19 cellular contexts compared by ENCODE assay signal in the genomic region with DNA sequence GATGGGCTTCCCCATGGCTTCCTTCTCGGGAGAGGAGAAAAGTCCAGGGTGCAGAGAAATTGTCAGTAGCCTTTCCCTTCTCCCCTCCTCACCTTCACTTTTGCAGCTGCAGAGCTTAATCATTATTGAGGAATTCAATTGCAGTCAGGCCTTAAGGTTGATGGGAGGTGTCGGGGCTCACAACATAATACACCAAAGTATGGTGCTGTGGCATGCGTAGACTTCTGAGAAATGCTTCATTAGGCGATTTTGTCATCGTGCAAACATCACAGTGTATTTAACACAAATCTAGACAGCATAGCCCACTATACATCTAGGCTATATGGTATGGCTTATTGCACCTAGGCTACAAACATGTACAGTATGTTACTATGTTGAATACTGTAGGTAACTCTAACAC.
A peak's percentile ranks its signal among the peaks of the same experiment; 100 is the strongest.
DNase-seq lines count a peak whose midpoint lies in the region; ATAC-seq, FAIRE-seq and TF ChIP-seq lines count a peak whose summit lies in the region.
"Had no signal": no experiment of that assay in that cellular context is flagged by ENCODE, and none has a peak within 500 bp of the region (broad histone marks: within the 10 kb centered on the region; RNA-seq: fewer than 3 reads in every experiment).

No MANE protein-coding gene starts in this region.

- no peak for TF ChIP-seq RAD21 in H1 (IDR thresholded peaks at IDR 0.05 in 1 of 2, conservative IDR thresholded peaks at IDR 0.05 in 1 of 2; ENCODE audit: low read depth in 2 of 2, low read length in 2 of 2)

- no peak for FAIRE-seq in H1 (lab: Jason Lieb, UNC)
- FAIRE-seq: HepG2, HTR-8/SVneo had no signal

- no peak overlapping the region; the same call in 1 of the 2 replicates for H2AFZ ChIP-seq in GM23338
- H2AFZ ChIP-seq in H1 (ENCODE audit: low read length), result no peak overlapping the region

- ATAC-seq in GM23338 (no peak), sciatic nerve (no peak), Right ventricle myocardium inferior (no peak)
- ATAC-seq: HepG2 had no signal

- CTCF ChIA-PET in H1 (lab: Charles Lee; ENCODE audit: partially characterized antibody), result no interaction called here

- no peaks in the 10 kb centered on the region for H3K79me1 ChIP-seq in H1 (ENCODE audit: low read depth, low read length)

- no peak overlapping the region for H3K4ac ChIP-seq in H1 (replicated peaks; ENCODE audit: insufficient read length, low read depth, low read length)

- peak overlapping the region; percentile 44 for H3K9ac ChIP-seq in NT2/D1 (ENCODE audit: insufficient read length, low read depth)
- H3K9ac ChIP-seq in H1 (replicated peaks in 1 of 4; ENCODE audit: extremely low read depth in 1 of 4, low read depth in 3 of 4, low read length in 3 of 4), result no peak overlapping the region
- H3K9ac ChIP-seq: BLaER1 had no signal

- no peaks in the 10 kb centered on the region; the same call in 1 of the 2 replicates for H3K23me2 ChIP-seq in H1 (ENCODE audit: low read depth, low read length)

- no peak for TF ChIP-seq POLR2A in H1 (IDR thresholded peaks at IDR 0.05; ENCODE audit: control extremely low read depth in 1 of 2, low read depth in 2 of 2, low read length in 2 of 2)

- peak overlapping the region; percentile 1; the same call in 1 of the 2 replicates for H2BK5ac ChIP-seq in H1 (ENCODE audit: low read depth, low read length)

- DNase-seq in GM23338 (ENCODE audit: low spot score) (no peak), NT2/D1 (ENCODE audit: low read depth, low spot score) (no peak), H1 (ENCODE audit: low read depth in 1 of 2, low spot score in 2 of 2) (no peak), sciatic nerve (ENCODE audit: low spot score) (no peak), Right ventricle myocardium inferior (ENCODE audit: missing footprints) (no peak), NCI-H345 treated with DMSO at 0.1 percent for 48 hours (lab: John Stamatoyannopoulos, UW; ENCODE audit: unreplicated experiment) (no peak), type B pancreatic cell (ENCODE audit: extremely low spot score, unreplicated experiment) (no peak)
- DNase-seq: 8988T; Calu3; CD4-positive, alpha-beta memory T cell; DMS79 treated with DMSO at 0.1 percent for 48 hours; GF-D8; HCEC 1CT; HFFc6 had no signal

- no peak overlapping the region for H3K14ac ChIP-seq in H1 (ENCODE audit: insufficient read length)

- H3K4me1 Mint-ChIP-seq in GM23338 (peaks cover 65% of the 10 kb centered on the region), type B pancreatic cell (ENCODE audit: unreplicated experiment) (peaks cover 28% of the 10 kb centered on the region)

- no peak for TF ChIP-seq EP300 in H1 (IDR thresholded peaks at IDR 0.05; ENCODE audit: borderline replicate concordance in 1 of 2, low read depth in 2 of 2, low read length in 2 of 2)

- no peaks in the 10 kb centered on the region; the same call in 1 of the 2 replicates for H3K79me2 ChIP-seq in GM23338 (replicated peaks; ENCODE audit: insufficient read depth)
- H3K79me2 ChIP-seq in H1 (ENCODE audit: control insufficient read depth in 1 of 2, insufficient read depth in 2 of 2, low read length in 2 of 2), result peaks cover 0 to 4% of the 10 kb centered on the region in 2 experiments; a peak in 1 of 4 replicates

- H3K4me3 Mint-ChIP-seq in GM23338 (no peak overlapping the region), type B pancreatic cell (no peak overlapping the region)
- H3K4me3 Mint-ChIP-seq: CD14-positive monocyte; CD4-positive, alpha-beta memory T cell; HFFc6; IgD-negative memory B cell had no signal

- H3K27ac Mint-ChIP-seq in GM23338 (no peak overlapping the region; the same call in 1 of the 2 replicates), type B pancreatic cell (no peak overlapping the region)
- H3K27ac Mint-ChIP-seq: CD14-positive monocyte; CD4-positive, alpha-beta memory T cell; HFFc6; IgD-negative memory B cell had no signal

- H4K5ac ChIP-seq in H1 (ENCODE audit: insufficient read length, low read depth, low read length), result no peak overlapping the region

- H3K27ac ChIP-seq in GM23338 (ENCODE audit: low read depth), result peak overlapping the region; percentile 76
- H3K27ac ChIP-seq in H1 (ENCODE audit: low read depth, low read length), result no peak overlapping the region
- H3K27ac ChIP-seq: BLaER1 had no signal

- H3K4me3 ChIP-seq in GM23338 (no peak overlapping the region), NT2/D1 (ENCODE audit: insufficient read length, low read depth) (no peak overlapping the region), H1 (ENCODE audit: extremely low read depth in 1 of 4, insufficient read depth in 2 of 4, low read depth in 3 of 4, low read length in 4 of 4) (no peak overlapping the region)
- H3K4me3 ChIP-seq: BLaER1 had no signal

- no peaks in the 10 kb centered on the region for H3K9me2 ChIP-seq in GM23338 (ENCODE audit: insufficient read depth)

- no peak overlapping the region for H3K23ac ChIP-seq in H1 (ENCODE audit: insufficient read length)

- H3K9me3 Mint-ChIP-seq in GM23338 (no peaks in the 10 kb centered on the region; the same call in 2 of the 3 replicates), type B pancreatic cell (no peaks in the 10 kb centered on the region)
- H3K9me3 Mint-ChIP-seq: CD4-positive, alpha-beta memory T cell; HFFc6; IgD-negative memory B cell had no signal

- H3K36me3 ChIP-seq in GM23338 (ENCODE audit: insufficient read depth) (no peaks in the 10 kb centered on the region), NT2/D1 (ENCODE audit: insufficient read depth, insufficient read length, low read length) (peaks cover 10% of the 10 kb centered on the region), H1 (ENCODE audit: control insufficient read depth in 2 of 4, insufficient read depth in 4 of 4, low read length in 3 of 4) (peaks cover 0 to 13% (median 0%) of the 10 kb centered on the region in 4 experiments; a peak in 1 of 8 replicates)
- H3K36me3 ChIP-seq: BLaER1 had no signal

- WGBS in H1 (ENCODE audit: extremely low coverage in 1 of 2, insufficient coverage in 1 of 2, insufficient read length in 1 of 2, insufficient replicate concordance in 2 of 2, low coverage in 1 of 2, low lambda C conversion rate in 2 of 2, missing lambda C conversion rate in 1 of 2), 2 experiments, result 94% methylated on average over 5 of the region's 5 CpGs; no CpG with 5 or more reads in 1 of the 2 experiments

- H3K18ac ChIP-seq in H1 (ENCODE audit: extremely low read depth, low read length), result peak overlapping the region; percentile 0; the same call in 1 of the 2 replicates

- H3F3A ChIP-seq in GM23338 (replicated peaks; ENCODE audit: low read depth), result peaks cover 11% of the 10 kb centered on the region

- intact Hi-C loops in sciatic nerve (cut with DNase I) (no loop called here), Right ventricle myocardium inferior (cut with DNase I) (no loop called here)

- no peak overlapping the region for H2BK120ac ChIP-seq in H1 (replicated peaks; ENCODE audit: low read depth, low read length)

- H3K27me3 Mint-ChIP-seq in GM23338 (ENCODE audit: insufficient read depth, low read depth, poor library complexity), result peaks cover 17% of the 10 kb centered on the region
- H3K27me3 Mint-ChIP-seq in type B pancreatic cell, result peaks cover 17% of the 10 kb centered on the region

- H2BK12ac ChIP-seq in H1 (ENCODE audit: low read depth, low read length), result peak overlapping the region; percentile 3; the same call in 1 of the 2 replicates

- H4K20me1 ChIP-seq in GM23338 (replicated peaks; ENCODE audit: insufficient read depth) (no peaks in the 10 kb centered on the region), H1 (replicated peaks in 1 of 2; ENCODE audit: control insufficient read depth in 1 of 2, insufficient read depth in 2 of 2, low read length in 2 of 2) (no peaks in the 10 kb centered on the region)
- H4K20me1 ChIP-seq: BLaER1 had no signal

- H3K4me1 ChIP-seq in GM23338 (ENCODE audit: insufficient read depth) (peaks cover 69% of the 10 kb centered on the region), NT2/D1 (ENCODE audit: insufficient read depth, insufficient read length) (peaks cover 9% of the 10 kb centered on the region), H1 (replicated peaks in 1 of 4; ENCODE audit: control insufficient read depth in 3 of 4, insufficient read depth in 4 of 4, low read length in 3 of 4) (peaks cover 4 to 14% (median 10%) of the 10 kb centered on the region in 4 experiments)

- peak overlapping the region; percentile 3; the same call in 1 of the 2 replicates for H2BK15ac ChIP-seq in H1 (ENCODE audit: low read length)

- no peak overlapping the region for H2AK5ac ChIP-seq in H1 (ENCODE audit: low read depth, low read length)

- H4K8ac ChIP-seq in H1 (ENCODE audit: extremely low read depth, insufficient read depth, low read length), result no peak overlapping the region

- POLR2A ChIA-PET in H1 (lab: Charles Lee; ENCODE audit: partially characterized antibody), result interaction anchor here (1.5 kb wide), 1 partner anchor 11 kb away, joined by 4 read pairs; no protein-coding TSS in a partner anchor

- no peak overlapping the region for H2BK20ac ChIP-seq in H1 (ENCODE audit: low read length)

- H3K27me3 ChIP-seq in GM23338 (ENCODE audit: insufficient read depth), result no peaks in the 10 kb centered on the region
- H3K27me3 ChIP-seq in NT2/D1 (ENCODE audit: insufficient read depth, insufficient read length), result no peaks in the 10 kb centered on the region
- H3K27me3 ChIP-seq in H1 (replicated peaks in 1 of 4; ENCODE audit: control insufficient read depth in 3 of 4, extremely low read depth in 1 of 4, insufficient read depth in 3 of 4, low read length in 3 of 4), result no peaks in the 10 kb centered on the region
- H3K27me3 ChIP-seq: BLaER1 had no signal

- no peak overlapping the region for H4K91ac ChIP-seq in H1 (replicated peaks; ENCODE audit: insufficient read length, low read length)

- H3K4me2 ChIP-seq in GM23338 (0 out of 2 replicates have a peak overlapping the region, but pooled peaks have one; percentile 39), H1 (ENCODE audit: insufficient read depth in 1 of 2, low read depth in 2 of 2, low read length in 2 of 2) (no peak overlapping the region)
- H3K4me2 ChIP-seq: BLaER1 had no signal

- H3K9me3 ChIP-seq in NT2/D1 (ENCODE audit: insufficient read depth, low read length) (no peaks in the 10 kb centered on the region), H1 (ENCODE audit: insufficient read depth in 2 of 2, low read depth in 1 of 2, low read length in 1 of 2) (no peaks in the 10 kb centered on the region)
- H3K9me3 ChIP-seq: BLaER1 had no signal

- peaks cover 10% of the 10 kb centered on the region; the same call in 2 of the 3 replicates for H3K36me3 Mint-ChIP-seq in GM23338 (ENCODE audit: low read depth)
- H3K36me3 Mint-ChIP-seq in type B pancreatic cell, result peaks cover 3% of the 10 kb centered on the region
- H3K36me3 Mint-ChIP-seq: CD14-positive monocyte; CD4-positive, alpha-beta memory T cell; IgD-negative memory B cell had no signal

- H3K56ac ChIP-seq in H1 (replicated peaks; ENCODE audit: insufficient read length, low read depth, low read length), result no peak overlapping the region

- TF ChIP-seq CTCF in GM23338 (conservative IDR thresholded peaks at IDR 0.05; ENCODE audit: low read depth in 2 of 2), result no peak
- TF ChIP-seq CTCF in H1 (IDR thresholded peaks at IDR 0.05; ENCODE audit: control extremely low read depth in 1 of 3, insufficient read depth in 1 of 3, low read depth in 1 of 3, low read length in 3 of 3), result no peak
- no peak for TF ChIP-seq CTCF in type B pancreatic cell (conservative IDR thresholded peaks at IDR 0.05)

TF ChIP-seq in GM23338, 12 proteins besides CTCF, POLR2A, EP300 and RAD21 (continues in another document):
- TF ChIP-seq EZH2phosphoT487 (IDR thresholded peaks at IDR 0.05; ENCODE audit: unreplicated experiment), result no peak

TF ChIP-seq in H1, 55 proteins besides CTCF, POLR2A, EP300 and RAD21 (continues in another document):
- no peak for TF ChIP-seq SP4 (IDR thresholded peaks at IDR 0.05; ENCODE audit: low read length)
